ENCODE assay signal across 19 cellular contexts in genomic region chr2:95058989-95059601, GRCh38. TPM values are rescaled to one million over a fixed set of nuclear protein-coding genes. Genes with fewer than 3 reads are reported as not detected.
DNase-seq lines count a peak whose midpoint lies in the region; ATAC-seq, FAIRE-seq and TF ChIP-seq lines count a peak whose summit lies in the region.
"Had no signal": no experiment of that assay in that cellular context is flagged by ENCODE, and none has a peak within 500 bp of the region (broad histone marks: within the 10 kb centered on the region; RNA-seq: fewer than 3 reads in every experiment).

No MANE protein-coding gene starts in this region.

- no peaks in the 10 kb centered on the region for H4K20me1 ChIP-seq in HepG2 (ENCODE audit: insufficient read depth, low read length)

- H3K36me3 ChIP-seq in HepG2 (replicated peaks in 1 of 2; ENCODE audit: control insufficient read depth in 1 of 2, insufficient read depth in 2 of 2, low read length in 2 of 2): no peaks in the 10 kb centered on the region
- H3K36me3 ChIP-seq: cardiac muscle cell, ovary had no signal

- TF ChIP-seq RAD21 in HepG2 (CRISPR knock-in tag; IDR thresholded peaks at IDR 0.05): no peak

- FAIRE-seq in HepG2 (lab: Jason Lieb, UNC): no peak
- FAIRE-seq: endothelial cell of umbilical vein had no signal

- intact Hi-C loops in HepG2 (cut with micrococcal nuclease; ENCODE audit: unreplicated experiment): no loop called here

- no peak for TF ChIP-seq POLR2A in HepG2 (IDR thresholded peaks at IDR 0.05; ENCODE audit: insufficient read depth in 1 of 2, low read depth in 2 of 2, low read length in 2 of 2)

- CTCF ChIA-PET in HepG2 (lab: Yijun Ruan, JAX; ENCODE audit: low intra/inter-chr PET ratio, low total read pairs): no interaction called here

- peaks cover 56% of the 10 kb centered on the region for H3K4me1 Mint-ChIP-seq in activated T-cell treated with anti-CD3 and anti-CD28 coated beads, Interleukin-2, amount 50 U/mL, for 24 hours (ENCODE audit: low read depth)
- H3K4me1 Mint-ChIP-seq in chondrocyte (ENCODE audit: low read depth): peaks cover 8% of the 10 kb centered on the region

- peaks cover 5 to 30% of the 10 kb centered on the region in 2 experiments; a peak in 4 of 5 replicates for H3K27me3 ChIP-seq in HepG2 (ENCODE audit: control insufficient read depth in 1 of 2, insufficient read depth in 2 of 2, low read length in 2 of 2)
- H3K27me3 ChIP-seq: ovary had no signal

- BruUV-seq in HepG2 (replicated peaks; lab: Mats Ljungman, UMichigan): no TSS peak

- H2AFZ ChIP-seq in HepG2 (ENCODE audit: low read length): no peak overlapping the region

- no peaks in the 10 kb centered on the region for H3K36me3 Mint-ChIP-seq in activated T-cell treated with anti-CD3 and anti-CD28 coated beads, Interleukin-2, amount 50 U/mL, for 24 hours (ENCODE audit: low read depth)
- H3K36me3 Mint-ChIP-seq in chondrocyte (ENCODE audit: low read depth): no peaks in the 10 kb centered on the region
- H3K36me3 Mint-ChIP-seq: activated naive CD8-positive, alpha-beta T cell had no signal

- H3K27me3 Mint-ChIP-seq in activated T-cell treated with anti-CD3 and anti-CD28 coated beads, Interleukin-2, amount 50 U/mL, for 24 hours: no peaks in the 10 kb centered on the region
- peaks cover 40% of the 10 kb centered on the region for H3K27me3 Mint-ChIP-seq in chondrocyte (ENCODE audit: low read depth)
- H3K27me3 Mint-ChIP-seq: activated naive CD8-positive, alpha-beta T cell had no signal

- H3K4me3 ChIP-seq in HepG2 (replicated peaks in 1 of 3; ENCODE audit: insufficient read depth in 1 of 3, low read depth in 2 of 3, low read length in 3 of 3): peak overlapping the region in 2 of 3 experiments; percentile 4 to 59; a peak in 2 of 6 replicates
- H3K4me3 ChIP-seq: cardiac muscle cell, mucosa of descending colon, ovary had no signal

- no peak overlapping the region for H3K9ac ChIP-seq in HepG2 (ENCODE audit: insufficient read depth, low read depth, low read length)

- POLR2A ChIA-PET in HepG2 (lab: Yijun Ruan, JAX): no interaction called here

- TF ChIP-seq CTCF in chondrocyte (IDR thresholded peaks at IDR 0.05) (no peak), HepG2 (CRISPR knock-in tag; IDR thresholded peaks at IDR 0.05) (no peak)

- H3K4me3 Mint-ChIP-seq in activated T-cell treated with anti-CD3 and anti-CD28 coated beads, Interleukin-2, amount 50 U/mL, for 24 hours: no peak overlapping the region
- H3K4me3 Mint-ChIP-seq in chondrocyte (ENCODE audit: unreplicated experiment): no peak overlapping the region
- H3K4me3 Mint-ChIP-seq: activated naive CD8-positive, alpha-beta T cell; HFFc6 had no signal

- WGBS in HepG2 (ENCODE audit: low lambda C conversion rate): 5% methylated on average over 10 of the region's 11 CpGs

- in situ Hi-C loops in HepG2 (cut with HindIII; ENCODE audit: extremely low pct_ligation_motif_present, low pct_unique_long_range_greater_than_20kb): no loop called here

- no peaks in the 10 kb centered on the region for H3K9me3 Mint-ChIP-seq in activated T-cell treated with anti-CD3 and anti-CD28 coated beads, Interleukin-2, amount 50 U/mL, for 24 hours
- H3K9me3 Mint-ChIP-seq in chondrocyte (ENCODE audit: low read depth): no peaks in the 10 kb centered on the region
- H3K9me3 Mint-ChIP-seq: HFFc6 had no signal

- DNase-seq in activated T-cell treated with anti-CD3 and anti-CD28 coated beads, Interleukin-2, amount 50 U/mL, for 24 hours: peak; percentile 22
- DNase-seq in activated T-cell treated with anti-CD3 and anti-CD28 coated beads, Interleukin-2, amount 50 U/mL, for 1 hour: no peak
- peak; percentile 74 for DNase-seq in chondrocyte (ENCODE audit: low spot score)
- DNase-seq in HepG2 (ENCODE audit: low spot score): no peak
- no peak for DNase-seq in NCI-H345 treated with DMSO at 0.1 percent for 48 hours (lab: John Stamatoyannopoulos, UW; ENCODE audit: unreplicated experiment)
- DNase-seq in SHP77 (lab: John Stamatoyannopoulos, UW): no peak
- DNase-seq: GDM1, HFFc6, mucosa of descending colon, NCI-H146, NCI-H226, ovary had no signal

- H3K4me2 ChIP-seq in HepG2 (ENCODE audit: low read depth, low read length): peak overlapping the region; percentile 72

- H3K79me2 ChIP-seq in HepG2 (ENCODE audit: insufficient read depth, low read length): no peaks in the 10 kb centered on the region

- H3K9me3 ChIP-seq in HepG2 (ENCODE audit: low read length): no peaks in the 10 kb centered on the region
- H3K9me3 ChIP-seq: Caco-2, mucosa of descending colon, ovary had no signal

- no peak overlapping the region for H3K27ac Mint-ChIP-seq in activated T-cell treated with anti-CD3 and anti-CD28 coated beads, Interleukin-2, amount 50 U/mL, for 24 hours
- H3K27ac Mint-ChIP-seq in chondrocyte (ENCODE audit: unreplicated experiment): no peak overlapping the region
- H3K27ac Mint-ChIP-seq: activated naive CD8-positive, alpha-beta T cell; HFFc6 had no signal

- H3K27ac ChIP-seq in HepG2 (ENCODE audit: extremely low read length, insufficient read depth, low read length): no peak overlapping the region
- peak overlapping the region; percentile 100 for H3K27ac ChIP-seq in temporal lobe (ENCODE audit: low read depth, low read length)
- H3K27ac ChIP-seq: cardiac muscle cell, ovary had no signal

- TF ChIP-seq EP300 in HepG2 (IDR thresholded peaks at IDR 0.05; ENCODE audit: low read depth in 2 of 2, low read length in 2 of 2) (no peak), HepG2 (CRISPR knock-in tag; IDR thresholded peaks at IDR 0.05; ENCODE audit: borderline replicate concordance) (no peak)

- peak; percentile 5; the same call in 1 of the 3 replicates for ATAC-seq in HepG2
- ATAC-seq in HG03342 (IDR thresholded peaks at IDR 0.05; ENCODE audit: unreplicated experiment): no peak
- ATAC-seq: mucosa of descending colon had no signal

- peaks cover 85% of the 10 kb centered on the region for H3K4me1 ChIP-seq in HepG2 (ENCODE audit: insufficient read depth, low read length)
- H3K4me1 ChIP-seq: Caco-2 had no signal

TF ChIP-seq in HepG2, 621 proteins besides CTCF, POLR2A, EP300 and RAD21 (continues in another document):
- TF ChIP-seq NFYC (CRISPR knock-in tag; IDR thresholded peaks at IDR 0.05) (no peak), YY1 (IDR thresholded peaks at IDR 0.05; ENCODE audit: insufficient read depth, insufficient replicate concordance, low read depth, low read length) (no peak), HNRNPL (IDR thresholded peaks at IDR 0.05; ENCODE audit: low read depth, low read length) (0 out of 2 replicates have a peak, but pooled peaks have one; percentile 45), HNRNPLL (IDR thresholded peaks at IDR 0.05; ENCODE audit: low read depth, low read length, poor library complexity, severe bottlenecking) (peak; percentile 55), ZBTB7B (CRISPR knock-in tag; IDR thresholded peaks at IDR 0.05) (0 out of 2 replicates have a peak, but pooled peaks have one; percentile 14), IRX3 (CRISPR knock-in tag; IDR thresholded peaks at IDR 0.05; ENCODE audit: borderline replicate concordance, low read depth) (no peak), GABPB1 (CRISPR knock-in tag; IDR thresholded peaks at IDR 0.05) (0 out of 2 replicates have a peak, but pooled peaks have one; percentile 13), RBFOX2 (IDR thresholded peaks at IDR 0.05; ENCODE audit: low read depth, low read length) (peak; percentile 49; the same call in 1 of the 2 replicates)

RNA-seq across cellular contexts. Expression of gene MAL, which starts 33.6 kb away (rescaled TPM):
- total RNA-seq in chondrocyte (not detected in 3 replicates), HepG2 (2016; rRNA removed; fragmentation: Illumina TruSeq; extraction: Trizol) (not detected in 2 replicates), temporal lobe (not detected)
- not detected in 2 replicates for total RNA-seq in HepG2 (2016; cell fraction: cytosol; rRNA removed; fragmentation: Illumina TruSeq; extraction: Trizol; ENCODE audit: low read depth)
- total RNA-seq in HepG2 (2016; cell fraction: insoluble cytoplasmic fraction; rRNA removed; fragmentation: Illumina TruSeq; extraction: Trizol): not detected in 2 replicates
- total RNA-seq in HepG2 (2016; cell fraction: membrane; rRNA removed; fragmentation: Illumina TruSeq; extraction: Trizol): not detected in 2 replicates
- not detected in 2 replicates for total RNA-seq in HepG2 (2016; cell fraction: nucleus; rRNA removed; fragmentation: Illumina TruSeq; extraction: Trizol)
- not detected in 2 replicates for polyA plus RNA-seq in HepG2 (2011; rRNA removed)
- not detected in 2 replicates for polyA plus RNA-seq in HepG2 (2011; cell fraction: cytosol; rRNA removed)
- polyA plus RNA-seq in HepG2 (2011; cell fraction: nucleus; rRNA removed): not detected in 2 replicates
- not detected in 2 replicates for polyA plus RNA-seq in HepG2 (2012)
- polyA plus RNA-seq in HepG2 (2016; cell fraction: cytosol; fragmentation: Illumina TruSeq; extraction: Trizol; ENCODE audit: low read depth): not detected in 2 replicates
- not detected in 2 replicates for polyA plus RNA-seq in HepG2 (2016; cell fraction: insoluble cytoplasmic fraction; fragmentation: Illumina TruSeq; extraction: Trizol; ENCODE audit: low read depth)
- not detected in 2 replicates for polyA plus RNA-seq in HepG2 (2016; cell fraction: membrane; fragmentation: Illumina TruSeq; extraction: Trizol; ENCODE audit: low read depth)
- not detected in 2 replicates for polyA plus RNA-seq in HepG2 (2016; cell fraction: nucleus; fragmentation: Illumina TruSeq; extraction: Trizol; ENCODE audit: insufficient read depth, low read depth)
- polyA minus RNA-seq in HepG2 (2011; rRNA and poly(A)+ RNA removed; ENCODE audit: low replicate concordance): not detected in 2 replicates
- polyA minus RNA-seq in HepG2 (2011; cell fraction: cytosol; rRNA and poly(A)+ RNA removed): not detected in 2 replicates
- polyA minus RNA-seq in HepG2 (2011; cell fraction: nucleus; rRNA and poly(A)+ RNA removed): not detected in 2 replicates
- total RNA-seq: Caco-2, cardiac muscle cell, endothelial cell of umbilical vein, glomerular endothelial cell, HFFc6 had no signal
- polyA plus RNA-seq: cardiac muscle cell, endothelial cell of umbilical vein had no signal

Comparison
In these comparisons a context has a peak if more than half of its experiments do, and no peak if none do; other contexts are left out.
1. DNase-seq: peak in activated T-cell treated with anti-CD3 and anti-CD28 coated beads, Interleukin-2, amount 50 U/mL, for 24 hours (single experiment) and chondrocyte (single experiment); none in activated T-cell treated with anti-CD3 and anti-CD28 coated beads, Interleukin-2, amount 50 U/mL, for 1 hour (single experiment), HepG2 (single experiment), NCI-H345 treated with DMSO at 0.1 percent for 48 hours (single experiment) and SHP77 (0 of 2).